21 cellular contexts compared by ENCODE assay signal in the genomic region with DNA sequence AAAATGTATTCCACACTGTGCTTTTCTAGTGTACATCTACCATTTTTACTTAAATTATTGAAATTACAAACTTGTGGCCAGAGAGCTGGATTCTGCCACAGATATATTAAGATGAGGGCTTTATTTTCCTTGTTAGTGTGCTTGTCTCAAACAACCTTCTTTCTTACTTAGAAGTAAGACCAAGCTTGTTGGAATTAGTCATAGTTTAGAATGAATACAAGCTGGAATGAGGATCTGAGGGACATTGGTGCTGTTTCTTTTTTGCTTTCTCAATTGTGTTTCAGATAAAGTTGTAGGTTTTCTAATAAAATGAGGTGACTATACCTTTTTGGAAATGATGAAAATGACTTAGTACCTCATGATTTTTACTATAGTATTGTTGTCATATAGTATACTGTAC.
"Had no signal": no experiment of that assay in that cellular context is flagged by ENCODE, and none has a peak within 500 bp of the region (broad histone marks: within the 10 kb centered on the region; RNA-seq: fewer than 3 reads in every experiment).

No MANE protein-coding gene starts in this region.

- H3K9me3 ChIP-seq: SJSA1 had no signal

- ATAC-seq: activated CD8-positive, alpha-beta memory T cell treated with anti-CD3 and anti-CD28 coated beads, Interleukin-2, amount 10 ng/mL, durations not matched to agents 7 days and 5 days; activated T-helper 17 cell treated with anti-CD3 and anti-CD28 coated beads, Interleukin-2, amount 50 U/mL, for 72 hours; PC-3; SK-N-SH treated with all-trans-retinoic acid at 6 μM for 48 hours had no signal

- H3K4me3 Mint-ChIP-seq: activated CD8-positive, alpha-beta memory T cell treated with anti-CD3 and anti-CD28 coated beads, Interleukin-2, amount 10 ng/mL, durations not matched to agents 7 days and 5 days; activated naive CD4-positive, alpha-beta T cell treated with anti-CD3 and anti-CD28 coated beads for 36 hours; activated naive CD8-positive, alpha-beta T cell; activated T-helper 17 cell treated with anti-CD3 and anti-CD28 coated beads, Interleukin-2, amount 50 U/mL, for 72 hours; T-helper 1 cell treated with Interleukin-12 subunit alpha and Interleukin-12 subunit beta and Interleukin-4 antibody, amounts not matched to agents 30 μg/mL and 1 μg/mL, for 36 hours had no signal

- H3K4me3 ChIP-seq: SJSA1 had no signal

- DNase-seq: activated CD4-positive, CD25-positive, alpha-beta regulatory T cell; activated CD8-positive, alpha-beta memory T cell treated with anti-CD3 and anti-CD28 coated beads, Interleukin-2, amount 10 ng/mL, durations not matched to agents 7 days and 5 days; activated gamma-delta T cell; activated naive CD4-positive, alpha-beta T cell treated with anti-CD3 and anti-CD28 coated beads for 36 hours; activated T-cell treated with anti-CD3 and anti-CD28 coated beads, Interleukin-2, amount 50 U/mL, for 48 hours; Kasumi-1; KBM-7; NCI-H1048; NCI-H146; NCI-H187 treated with DMSO at 0.1 percent for 48 hours; NCI-H2081 treated with DMSO at 0.1 percent for 48 hours; NCI-H446; NCI-H524; PC-3; SHP77; SW 1271 had no signal

- H3K4me1 Mint-ChIP-seq: activated T-helper 17 cell treated with anti-CD3 and anti-CD28 coated beads, Interleukin-2, amount 50 U/mL, for 72 hours had no signal

- H3K4me1 ChIP-seq: SJSA1 had no signal

- H3K27ac Mint-ChIP-seq: activated CD8-positive, alpha-beta memory T cell treated with anti-CD3 and anti-CD28 coated beads, Interleukin-2, amount 10 ng/mL, durations not matched to agents 7 days and 5 days; activated naive CD4-positive, alpha-beta T cell treated with anti-CD3 and anti-CD28 coated beads for 36 hours; T-helper 1 cell treated with Interleukin-12 subunit alpha and Interleukin-12 subunit beta and Interleukin-4 antibody, amounts not matched to agents 30 μg/mL and 1 μg/mL, for 36 hours had no signal

- H3K27me3 Mint-ChIP-seq: activated CD8-positive, alpha-beta memory T cell treated with anti-CD3 and anti-CD28 coated beads, Interleukin-2, amount 10 ng/mL, durations not matched to agents 7 days and 5 days; activated naive CD8-positive, alpha-beta T cell; activated T-helper 17 cell treated with anti-CD3 and anti-CD28 coated beads, Interleukin-2, amount 50 U/mL, for 72 hours had no signal

- H3K9me3 Mint-ChIP-seq: activated naive CD4-positive, alpha-beta T cell treated with anti-CD3 and anti-CD28 coated beads for 36 hours; activated T-helper 17 cell treated with anti-CD3 and anti-CD28 coated beads, Interleukin-2, amount 50 U/mL, for 72 hours; T-helper 1 cell treated with Interleukin-12 subunit alpha and Interleukin-12 subunit beta and Interleukin-4 antibody, amounts not matched to agents 30 μg/mL and 1 μg/mL, for 36 hours had no signal

- H3K27ac ChIP-seq: SJSA1 had no signal

- H3K27me3 ChIP-seq: SJSA1 had no signal
